In the genomic region with DNA sequence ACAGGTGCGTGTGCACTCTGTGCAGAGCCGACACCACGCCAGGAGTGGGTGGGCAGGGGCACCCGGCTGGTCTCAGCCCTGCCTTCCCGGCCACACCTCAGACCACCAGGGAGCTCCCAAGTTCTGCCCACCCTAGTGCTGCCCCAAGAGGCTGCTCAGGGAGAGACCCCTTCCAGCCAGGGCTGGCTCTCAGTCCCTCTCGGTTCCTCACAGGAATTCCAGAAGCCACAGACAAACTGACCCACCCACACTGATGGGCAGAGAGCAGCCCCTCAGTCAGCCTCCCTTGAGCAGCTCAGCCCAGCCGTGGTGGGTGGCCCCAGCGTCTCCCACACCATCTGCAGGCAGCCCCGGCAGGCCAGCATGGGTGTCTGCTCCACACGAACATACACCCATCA, we compare ENCODE assay signal across 19 cellular contexts. TPM values are rescaled to one million over a fixed set of nuclear protein-coding genes. Genes with fewer than 3 reads are reported as not detected.
DNase-seq lines count a peak whose midpoint lies in the region; ATAC-seq and TF ChIP-seq lines count a peak whose summit lies in the region.
"Had no signal": no experiment of that assay in that cellular context is flagged by ENCODE, and none has a peak within 500 bp of the region (broad histone marks: within the 10 kb centered on the region; RNA-seq: fewer than 3 reads in every experiment).

No MANE protein-coding gene starts in this region.

- peaks cover 6% of the 10 kb centered on the region for H3K27me3 Mint-ChIP-seq in endothelial cell (ENCODE audit: unreplicated experiment)
- H3K27me3 Mint-ChIP-seq: CD4-positive, alpha-beta memory T cell had no signal

- TF ChIP-seq EP300 in gastroesophageal sphincter (IDR thresholded peaks at IDR 0.05): no peak

- H3K4me3 Mint-ChIP-seq in endothelial cell (ENCODE audit: unreplicated experiment): no peak overlapping the region
- H3K4me3 Mint-ChIP-seq: activated T-helper 1 cell treated with anti-CD3 and anti-CD28 coated beads, Interleukin-12 subunit alpha, Interleukin-12 subunit beta, Interleukin-2, Interleukin-4 antibody, amounts not matched to agents 30 ng/mL and 10 ng/mL and 1 ng/mL, durations not matched to agents 14 hours and 24 hours and 36 hours; CD4-positive, alpha-beta memory T cell; stimulated activated effector memory CD8-positive, alpha-beta T cell treated with anti-CD3 and anti-CD28 coated beads, Interleukin-12 subunit alpha, Interleukin-12 subunit beta, amount 100 ng/mL, for 72 hours had no signal

- H3K27me3 ChIP-seq in BE2C (no peaks in the 10 kb centered on the region), H7 (ENCODE audit: control insufficient read depth, insufficient read depth, low read length) (no peaks in the 10 kb centered on the region), gastroesophageal sphincter (peaks cover 3% of the 10 kb centered on the region)
- H3K27me3 ChIP-seq: transverse colon had no signal

- no peak overlapping the region for H3K4me3 ChIP-seq in BE2C (ENCODE audit: low read depth, low read length)
- H3K4me3 ChIP-seq in H7 (ENCODE audit: insufficient read depth, low read depth, low read length): no peak overlapping the region
- H3K4me3 ChIP-seq in gastroesophageal sphincter: no peak overlapping the region
- H3K4me3 ChIP-seq: transverse colon had no signal

- peaks cover 7% of the 10 kb centered on the region for H3K4me1 Mint-ChIP-seq in endothelial cell (ENCODE audit: unreplicated experiment)
- H3K4me1 Mint-ChIP-seq: stimulated activated effector memory CD8-positive, alpha-beta T cell treated with anti-CD3 and anti-CD28 coated beads, Interleukin-12 subunit alpha, Interleukin-12 subunit beta, amount 100 ng/mL, for 72 hours had no signal

- H3K36me3 Mint-ChIP-seq in endothelial cell (ENCODE audit: low read depth, unreplicated experiment): no peaks in the 10 kb centered on the region
- H3K36me3 Mint-ChIP-seq: stimulated activated effector memory CD8-positive, alpha-beta T cell treated with anti-CD3 and anti-CD28 coated beads, Interleukin-12 subunit alpha, Interleukin-12 subunit beta, amount 100 ng/mL, for 72 hours had no signal

- no peaks in the 10 kb centered on the region for H3K9me3 Mint-ChIP-seq in endothelial cell (ENCODE audit: unreplicated experiment)

- TF ChIP-seq POLR2A in gastroesophageal sphincter (IDR thresholded peaks at IDR 0.05): no peak

- DNase-seq in BE2C (peak; percentile 11), H7 (peak; percentile 82), endothelial cell (ENCODE audit: low spot score) (peak; percentile 3), posterior vena cava (ENCODE audit: low spot score) (peak; percentile 32), SKM-1 treated with dmso at 0.1 percent for 144 hours (lab: John Stamatoyannopoulos, UW; ENCODE audit: unreplicated experiment) (no peak)
- DNase-seq: activated CD4-positive, alpha-beta T cell treated with anti-CD3 and anti-CD28 coated beads for 1 hour; GF-D8; GOT3; KBM-7; midbrain; NCI-H1417 treated with DMSO at 0.1 percent for 48 hours; NCI-H510A; stimulated activated CD4-positive, alpha-beta T cell treated with anti-CD3 and anti-CD28 coated beads, Interleukin-4, amount 100 ng/mL, for 4 hours had no signal

- H3K9me3 ChIP-seq in BE2C (peaks cover 3% of the 10 kb centered on the region; the same call in 1 of the 2 replicates), gastroesophageal sphincter (peaks cover 0 to 20% (median 0%) of the 10 kb centered on the region in 3 donors)

- WGBS in gastroesophageal sphincter (ENCODE audit: low coverage in 1 of 2), 2 donors: 42 to 68% methylated on average over 2 to 4 of the region's 10 CpGs

- ATAC-seq in GM19397 (IDR thresholded peaks at IDR 0.05; ENCODE audit: unreplicated experiment): no peak
- ATAC-seq in gastroesophageal sphincter: no peak
- ATAC-seq: stimulated activated effector memory CD8-positive, alpha-beta T cell treated with anti-CD3 and anti-CD28 coated beads, Interleukin-12 subunit alpha, Interleukin-12 subunit beta, amount 100 ng/mL, for 72 hours had no signal

- H3K27ac Mint-ChIP-seq in endothelial cell (ENCODE audit: unreplicated experiment): no peak overlapping the region
- H3K27ac Mint-ChIP-seq: activated T-helper 1 cell treated with anti-CD3 and anti-CD28 coated beads, Interleukin-12 subunit alpha, Interleukin-12 subunit beta, Interleukin-2, Interleukin-4 antibody, amounts not matched to agents 30 ng/mL and 10 ng/mL and 1 ng/mL, durations not matched to agents 14 hours and 24 hours and 36 hours; CD4-positive, alpha-beta memory T cell; stimulated activated effector memory CD8-positive, alpha-beta T cell treated with anti-CD3 and anti-CD28 coated beads, Interleukin-12 subunit alpha, Interleukin-12 subunit beta, amount 100 ng/mL, for 72 hours had no signal

- TF ChIP-seq CTCF in BE2C (IDR thresholded peaks at IDR 0.05; ENCODE audit: low read depth, low read length) (0 out of 2 replicates have a peak, but pooled peaks have one; percentile 1), endothelial cell (IDR thresholded peaks at IDR 0.05; ENCODE audit: unreplicated experiment) (no peak), gastroesophageal sphincter (IDR thresholded peaks at IDR 0.05) (no peak)

- H3K36me3 ChIP-seq in BE2C (no peaks in the 10 kb centered on the region; the same call in 1 of the 2 replicates), H7 (replicated peaks; ENCODE audit: control insufficient read depth, insufficient read depth, low read length) (no peaks in the 10 kb centered on the region), gastroesophageal sphincter (peaks cover 0 to 29% of the 10 kb centered on the region in 2 donors)
- H3K36me3 ChIP-seq: transverse colon had no signal

- intact Hi-C loops in posterior vena cava (cut with DNase I): no loop called here

- H3K4me1 ChIP-seq in BE2C: peaks cover 3% of the 10 kb centered on the region
- H3K4me1 ChIP-seq in gastroesophageal sphincter: no peaks in the 10 kb centered on the region
- H3K4me1 ChIP-seq: transverse colon had no signal

- no peak overlapping the region for H3K27ac ChIP-seq in gastroesophageal sphincter
- H3K27ac ChIP-seq: transverse colon had no signal

RNA-seq across cellular contexts. Expression of a gene that starts 33.8 kb away (rescaled TPM):
- polyA plus RNA-seq in BE2C (2012; ENCODE audit: insufficient read depth, insufficient read length, low read depth): 46.0 TPM
- total RNA-seq in H7 (2014; rRNA removed; shearing (Covaris generic)): 28.4 and 32.0 TPM in 2 replicates
- total RNA-seq in endothelial cell (ENCODE audit: unreplicated experiment) (4.5 TPM), posterior vena cava (10 to 100 TPM; 69.5 to 83.1 TPM), gastroesophageal sphincter (10 to 100 TPM; 22.5 to 73.9 (median 43.3) TPM)
